In genomic region chrX:133979641-133980230, GRCh38 we compare ENCODE assay signal across 1 cellular context.
TF ChIP-seq lines count a peak whose summit lies in the region.

No MANE protein-coding gene starts in this region.

TF ChIP-seq in HepG2, 621 proteins besides CTCF, POLR2A, EP300 and RAD21 (continued from another document):
- TF ChIP-seq CEBPZ (IDR thresholded peaks at IDR 0.05; ENCODE audit: low read length) (no peak), SRF (IDR thresholded peaks at IDR 0.05; ENCODE audit: low read depth, low read length) (peak; percentile 83)
